In genomic region chr17:77926967-77927366, GRCh38 we compare ENCODE assay signal across 20 cellular contexts. TPM values are rescaled to one million over a fixed set of nuclear protein-coding genes. Genes with fewer than 3 reads are reported as not detected.
DNase-seq lines count a peak whose midpoint lies in the region; ATAC-seq and TF ChIP-seq lines count a peak whose summit lies in the region.
"Had no signal": no experiment of that assay in that cellular context is flagged by ENCODE, and none has a peak within 500 bp of the region (broad histone marks: within the 10 kb centered on the region; RNA-seq: fewer than 3 reads in every experiment).

No MANE protein-coding gene starts in this region.

- no peaks in the 10 kb centered on the region for H3K36me3 ChIP-seq in BLaER1
- no peaks in the 10 kb centered on the region for H3K36me3 ChIP-seq in ovary

- no peaks in the 10 kb centered on the region for H3K36me3 Mint-ChIP-seq in activated T-helper 17 cell treated with anti-CD3 and anti-CD28 coated beads, Interleukin-2, amount 50 U/mL, for 72 hours (ENCODE audit: low read depth)
- H3K36me3 Mint-ChIP-seq: CD14-positive monocyte had no signal

- 87 to 93% (median 90%) methylated on average over 2 of the region's 2 CpGs for WGBS in ovary, 3 donors

- 0 out of 2 replicates have a peak, but pooled peaks cover 3% of the 10 kb centered on the region for H3K27me3 ChIP-seq in BLaER1
- H3K27me3 ChIP-seq in ovary: no peaks in the 10 kb centered on the region

- H3K4me3 ChIP-seq in BLaER1 (no peak overlapping the region), ovary (no peak overlapping the region)

- H4K20me1 ChIP-seq in BLaER1: no peaks in the 10 kb centered on the region

- peak overlapping the region; percentile 44 for H3K27ac Mint-ChIP-seq in activated T-helper 17 cell treated with anti-CD3 and anti-CD28 coated beads, Interleukin-2, amount 50 U/mL, for 72 hours

- H3K27ac ChIP-seq in BLaER1 (no peak overlapping the region), ovary (no peak overlapping the region)
- H3K27ac ChIP-seq: 22Rv1 had no signal

- H3K4me1 Mint-ChIP-seq in activated T-helper 17 cell treated with anti-CD3 and anti-CD28 coated beads, Interleukin-2, amount 50 U/mL, for 72 hours: peaks cover 11% of the 10 kb centered on the region

- intact Hi-C loops in ovary (cut with DNase I): no loop called here

- no peak for TF ChIP-seq EP300 in ovary (IDR thresholded peaks at IDR 0.05)

- no peak for ATAC-seq in activated T-helper 17 cell treated with anti-CD3 and anti-CD28 coated beads, Interleukin-2, amount 50 U/mL, for 72 hours (replicated peaks)
- no peak for ATAC-seq in GM21529 (IDR thresholded peaks at IDR 0.05; ENCODE audit: unreplicated experiment)
- no peak for ATAC-seq in HG03354 (IDR thresholded peaks at IDR 0.05; ENCODE audit: poor library complexity, severe bottlenecking, unreplicated experiment)

- peak overlapping the region; percentile 85; the same call in 1 of the 2 replicates for H3K4me2 ChIP-seq in BLaER1

- H3K4me1 ChIP-seq in BLaER1 (peaks cover 42% of the 10 kb centered on the region), ovary (ENCODE audit: insufficient read depth) (no peaks in the 10 kb centered on the region)

- TF ChIP-seq CTCF in ovary (IDR thresholded peaks at IDR 0.05): no peak

- H3K9ac ChIP-seq in BLaER1: no peak overlapping the region

- H3K9me3 ChIP-seq in BLaER1 (no peaks in the 10 kb centered on the region), ovary (no peaks in the 10 kb centered on the region)

- H3K9me3 Mint-ChIP-seq in activated T-helper 17 cell treated with anti-CD3 and anti-CD28 coated beads, Interleukin-2, amount 50 U/mL, for 72 hours: no peaks in the 10 kb centered on the region

- TF ChIP-seq POLR2A in ovary (IDR thresholded peaks at IDR 0.05): no peak

- DNase-seq in DMS 273 (lab: John Stamatoyannopoulos, UW; ENCODE audit: unreplicated experiment): peak; percentile 27
- DNase-seq in DMS 273 treated with DMSO at 0.1 percent for 48 hours (lab: John Stamatoyannopoulos, UW): no peak
- peak; percentile 52 for DNase-seq in left kidney (ENCODE audit: low read depth, low spot score)
- no peak for DNase-seq in ovary
- DNase-seq: AML-193, COR-L47, DMS153, HCEC 1CT, NCI-H1105, NCI-H1694 treated with DMSO at 0.1 percent for 48 hours, NCI-H2107, NCI-H774, OCI-M1, Right ventricle myocardium superior had no signal

- no peaks in the 10 kb centered on the region for H3K27me3 Mint-ChIP-seq in activated T-helper 17 cell treated with anti-CD3 and anti-CD28 coated beads, Interleukin-2, amount 50 U/mL, for 72 hours

- H3K4me3 Mint-ChIP-seq in activated T-helper 17 cell treated with anti-CD3 and anti-CD28 coated beads, Interleukin-2, amount 50 U/mL, for 72 hours: no peak overlapping the region

RNA-seq across cellular contexts. Expression of gene TNRC6C, which starts 31.5 kb away (rescaled TPM):
- 10 to 100 TPM; 15.6 to 19.1 TPM for total RNA-seq in activated T-helper 17 cell treated with anti-CD3 and anti-CD28 coated beads, Interleukin-2, amount 50 U/mL, for 72 hours
- total RNA-seq in ovary: 10 to 100 TPM in 6 of 7 donors, 1 to 10 TPM in 1; 9.2 to 45.3 (median 32.5) TPM
- 10 to 100 TPM in 1 of 2 donors, 1 to 10 TPM in 1; 8.7 to 12.1 TPM for polyA plus RNA-seq in ovary

Comparison
In these comparisons a context has a peak if more than half of its experiments do, and no peak if none do; other contexts are left out.
1. DNase-seq: peak in DMS 273 (single experiment) and left kidney (single experiment); none in DMS 273 treated with DMSO at 0.1 percent for 48 hours (single experiment) and ovary (0 of 5).